In the genomic region with DNA sequence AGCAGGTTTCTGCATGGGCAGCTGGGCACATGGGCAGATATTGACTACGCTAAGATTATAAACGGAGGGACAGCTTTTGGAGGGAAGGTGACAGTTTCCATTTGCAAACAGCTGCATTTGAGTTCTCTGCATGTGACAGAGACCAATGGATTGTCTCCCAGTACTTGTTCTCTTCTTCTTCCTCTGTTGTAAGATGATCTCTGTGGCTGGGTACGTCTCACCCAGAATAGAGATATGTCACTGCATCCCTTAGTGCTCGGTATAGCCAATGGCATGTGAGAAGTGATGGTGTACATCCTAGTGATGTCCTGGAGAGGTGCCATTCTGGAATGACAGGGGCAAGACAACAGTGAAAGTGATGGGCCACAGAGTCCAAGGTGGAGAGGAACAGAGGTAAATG, we compare ENCODE assay signal across 9 cellular contexts.
"Had no signal": no experiment of that assay in that cellular context is flagged by ENCODE, and none has a peak within 500 bp of the region (broad histone marks: within the 10 kb centered on the region; RNA-seq: fewer than 3 reads in every experiment).

No MANE protein-coding gene starts in this region.

- H3K27ac Mint-ChIP-seq: HFFc6, IgD-negative memory B cell had no signal

- H2AFZ ChIP-seq: GM23248 had no signal

- ATAC-seq: HCT116, HepG2 had no signal

- H3K4me3 ChIP-seq: GM23248, HAP-1 had no signal

- H3K27ac ChIP-seq: GM23248, HL-60 had no signal

- H3K9ac ChIP-seq: GM23248 had no signal

- H3K36me3 ChIP-seq: HAP-1 had no signal

- H3K4me3 Mint-ChIP-seq: HFFc6, IgD-negative memory B cell had no signal

- H3K9me3 ChIP-seq: HAP-1 had no signal

- H3K4me1 ChIP-seq: HAP-1 had no signal

- H3K9me3 Mint-ChIP-seq: IgD-negative memory B cell had no signal

- DNase-seq: GM23248, GOT3, H7, HFFc6 had no signal

- H3K4me1 Mint-ChIP-seq: IgD-negative memory B cell had no signal

- H3K36me3 Mint-ChIP-seq: IgD-negative memory B cell had no signal
